ENCODE assay signal across 12 cellular contexts in genomic region chr19:28577199-28577598, GRCh38.
"Had no signal": no experiment of that assay in that cellular context is flagged by ENCODE, and none has a peak within 500 bp of the region (broad histone marks: within the 10 kb centered on the region; RNA-seq: fewer than 3 reads in every experiment).

No MANE protein-coding gene starts in this region.

- H3K4me3 ChIP-seq: left ventricle myocardium inferior, right atrium auricular region, testis had no signal

- ATAC-seq: natural killer cell treated with Interleukin-12 subunit alpha and Interleukin-12 subunit beta and Interleukin-15 and Interleukin-18, amount 100 ng/mL, for 72 hours; stimulated activated naive CD8-positive, alpha-beta T cell treated with anti-CD3 and anti-CD28 coated beads, Interleukin-15, amount 100 ng/mL, for 72 hours had no signal

- H3K9me3 ChIP-seq: left ventricle myocardium inferior, right atrium auricular region, testis had no signal

- H3K27ac ChIP-seq: left ventricle myocardium inferior, right atrium auricular region, testis, WERI-Rb-1 had no signal

- DNase-seq: activated CD4-positive, alpha-beta T cell treated with anti-CD3 and anti-CD28 coated beads, Interleukin-2, amount 50 U/mL, for 48 hours; activated naive CD4-positive, alpha-beta T cell treated with anti-CD3 and anti-CD28 coated beads for 36 hours; activated T-cell treated with anti-CD3 and anti-CD28 coated beads, Interleukin-2, amount 50 U/mL, for 1 hour; kidney; left ventricle myocardium inferior; occipital lobe; stimulated activated CD4-positive, alpha-beta T cell treated with anti-CD3 and anti-CD28 coated beads, Interleukin-1b, Interleukin-23, amount 100 ng/mL, for 48 hours; stimulated activated naive CD8-positive, alpha-beta T cell treated with anti-CD3 and anti-CD28 coated beads, Interleukin-15, amount 100 ng/mL, for 72 hours; testis; WERI-Rb-1 had no signal

- H3K36me3 ChIP-seq: left ventricle myocardium inferior, right atrium auricular region, WERI-Rb-1 had no signal

- H3K4me1 ChIP-seq: left ventricle myocardium inferior, right atrium auricular region, testis had no signal

- H3K27me3 ChIP-seq: right atrium auricular region, testis had no signal
